Comparison of ENCODE assay signal across 8 cellular contexts in the genomic region with DNA sequence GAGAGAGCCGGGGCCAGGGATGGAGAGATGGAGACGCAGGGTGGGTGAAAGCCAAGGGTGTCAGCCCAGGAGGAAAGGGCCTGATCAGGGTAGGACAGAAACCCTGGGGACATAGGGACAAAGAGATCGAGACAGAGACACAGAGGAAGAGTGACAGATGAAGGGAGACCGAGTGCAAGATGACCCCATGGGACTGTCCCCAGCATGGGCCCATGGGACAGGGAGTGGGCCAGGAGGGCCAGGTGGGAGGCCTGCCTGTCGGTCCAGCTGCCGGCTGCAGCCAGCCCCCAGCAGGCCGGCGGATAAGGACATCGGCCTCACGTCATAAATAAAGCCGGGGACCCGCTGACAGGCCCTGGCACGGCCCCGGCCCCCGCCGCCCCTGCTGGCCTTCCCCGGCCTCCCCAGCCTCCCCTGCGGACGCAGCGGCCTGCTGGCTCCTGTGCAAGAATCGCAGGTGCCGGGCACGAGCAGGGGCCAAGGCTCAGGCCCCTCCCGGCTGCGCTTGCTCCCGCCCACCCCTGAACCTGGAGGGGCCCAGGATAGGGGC. TPM values are rescaled to one million over a fixed set of nuclear protein-coding genes. Genes with fewer than 3 reads are reported as not detected.
DNase-seq lines count a peak whose midpoint lies in the region; ATAC-seq and TF ChIP-seq lines count a peak whose summit lies in the region.

No MANE protein-coding gene starts in this region.

- no peak for DNase-seq in OCI-LY7 (ENCODE audit: low spot score)
- DNase-seq in fibroblast of lung (ENCODE audit: low read depth in 2 of 2) = no peak
- DNase-seq in retinal pigment epithelial cell (ENCODE audit: low read depth) = no peak
- DNase-seq in aorta = no peak
- DNase-seq in DMS 273 (lab: John Stamatoyannopoulos, UW; ENCODE audit: unreplicated experiment) = no peak
- DNase-seq in stimulated activated CD4-positive, alpha-beta T cell treated with anti-CD3 and anti-CD28 coated beads, Interleukin-4, amount 100 ng/mL, for 1 hour = no peak

- intact Hi-C loops in OCI-LY7 (cut with micrococcal nuclease; ENCODE audit: unreplicated experiment) = loop anchor here (1.0 to 2.0 kb wide), 2 partner anchors 78 to 252 kb away; no protein-coding TSS in a partner anchor
- intact Hi-C loops in aorta (cut with DNase I) = loop anchor here (2.0 to 10.0 kb wide), 4 partner anchors 82 to 252 kb away; a partner anchor contains a TSS

- POLR2A ChIA-PET in OCI-LY7 (lab: Charles Lee) = no interaction called here

- H2AFZ ChIP-seq in OCI-LY7 (ENCODE audit: low read length) = peak overlapping the region; percentile 25; the same call in 1 of the 2 replicates
- H2AFZ ChIP-seq in fibroblast of lung (ENCODE audit: low read length) = no peak overlapping the region

- peaks cover 17% of the 10 kb centered on the region; the same call in 1 of the 2 replicates for H3K36me3 ChIP-seq in OCI-LY7 (ENCODE audit: insufficient read depth, low read length)
- peaks cover 3% of the 10 kb centered on the region for H3K36me3 ChIP-seq in fibroblast of lung (ENCODE audit: control insufficient read depth, insufficient read depth, low read length)
- H3K36me3 ChIP-seq in aorta (ENCODE audit: control insufficient read depth in 1 of 2, insufficient read depth in 2 of 2, low read length in 1 of 2) = no peaks in the 10 kb centered on the region

- CTCF ChIA-PET in OCI-LY7 (lab: Charles Lee; ENCODE audit: unreplicated experiment) = no interaction called here

- H3K27ac ChIP-seq in OCI-LY7 (ENCODE audit: low read depth, low read length, poor library complexity, severe bottlenecking) (no peak overlapping the region), fibroblast of lung (ENCODE audit: insufficient read depth, low read length) (no peak overlapping the region), aorta (ENCODE audit: low read depth in 1 of 2, low read length in 2 of 2) (no peak overlapping the region)

- H3K4me1 ChIP-seq in OCI-LY7 (ENCODE audit: insufficient read depth, low read length, poor library complexity, severe bottlenecking) = peaks cover 27% of the 10 kb centered on the region
- H3K4me1 ChIP-seq in fibroblast of lung (ENCODE audit: control insufficient read depth, extremely low read depth, insufficient read depth, low read length) = no peaks in the 10 kb centered on the region
- H3K4me1 ChIP-seq in aorta (ENCODE audit: control insufficient read depth in 1 of 2, insufficient read depth in 2 of 2, low read length in 2 of 2) = no peaks in the 10 kb centered on the region

- H3K9me3 ChIP-seq in OCI-LY7 (ENCODE audit: low read length) (no peaks in the 10 kb centered on the region), fibroblast of lung (ENCODE audit: control insufficient read depth, insufficient read depth, low read depth, low read length) (no peaks in the 10 kb centered on the region), aorta (ENCODE audit: control insufficient read depth, low read length) (no peaks in the 10 kb centered on the region)

- 10 to 13% methylated on average over 21 to 26 of the region's 26 CpGs for WGBS in aorta, 2 donors

- no peaks in the 10 kb centered on the region for H3K9me2 ChIP-seq in OCI-LY7 (ENCODE audit: insufficient read depth, low read length)

- H3K27me3 ChIP-seq in fibroblast of lung (ENCODE audit: control insufficient read depth, insufficient read depth, low read length) (no peaks in the 10 kb centered on the region), aorta (ENCODE audit: control insufficient read depth in 1 of 2, insufficient read depth in 2 of 2, low read length in 1 of 2) (no peaks in the 10 kb centered on the region)

- ATAC-seq in aorta (ENCODE audit: low FRiP score) = no peak
- ATAC-seq in HG02678 (IDR thresholded peaks at IDR 0.05; ENCODE audit: unreplicated experiment) = no peak

- H3K79me2 ChIP-seq in OCI-LY7 (ENCODE audit: insufficient read depth, low read depth, low read length) (peaks cover 6% of the 10 kb centered on the region), fibroblast of lung (ENCODE audit: control insufficient read depth, insufficient read depth, low read length) (no peaks in the 10 kb centered on the region)

- no peak overlapping the region for H3K9ac ChIP-seq in fibroblast of lung (ENCODE audit: insufficient read depth, low read length)

- H3K4me3 ChIP-seq in GM08714 (ENCODE audit: low read length) (peak overlapping the region; percentile 2; the same call in 1 of the 2 replicates), OCI-LY7 (ENCODE audit: low read depth, low read length, poor library complexity, severe bottlenecking) (peak overlapping the region; percentile 62), fibroblast of lung (replicated peaks in 1 of 4; ENCODE audit: control extremely low read depth in 1 of 4, insufficient read depth in 1 of 4, low read depth in 3 of 4, low read length in 4 of 4) (peak overlapping the region in 3 of 4 experiments; percentile 16 to 53 (median 38)), retinal pigment epithelial cell (ENCODE audit: low read length) (peak overlapping the region; percentile 27), aorta (ENCODE audit: low read length in 2 of 2) (no peak overlapping the region)

- no peak for TF ChIP-seq CTCF in OCI-LY7 (conservative IDR thresholded peaks at IDR 0.05; ENCODE audit: low read length)
- TF ChIP-seq CTCF in fibroblast of lung (conservative IDR thresholded peaks at IDR 0.05 in 1 of 2, IDR thresholded peaks at IDR 0.05 in 1 of 2; ENCODE audit: low read depth in 1 of 2, low read length in 2 of 2) = no peak
- TF ChIP-seq CTCF in retinal pigment epithelial cell (conservative IDR thresholded peaks at IDR 0.05; ENCODE audit: low read depth, low read length) = no peak

- peak overlapping the region; percentile 80 for H3K4me2 ChIP-seq in OCI-LY7 (ENCODE audit: low read length)
- H3K4me2 ChIP-seq in fibroblast of lung (ENCODE audit: extremely low read depth, insufficient read depth, low read length) = peak overlapping the region; percentile 85

- no TSS peak for BruUV-seq in OCI-LY7 (replicated peaks; lab: Mats Ljungman, UMichigan)

- no peaks in the 10 kb centered on the region for H4K20me1 ChIP-seq in OCI-LY7 (ENCODE audit: insufficient read depth, low read length)
- H4K20me1 ChIP-seq in fibroblast of lung (ENCODE audit: control insufficient read depth, extremely low read depth, insufficient read depth, low read length) = no peaks in the 10 kb centered on the region

RNA-seq across cellular contexts. Expression of a gene that starts 6.3 kb away (rescaled TPM):
- total RNA-seq in OCI-LY7 (2014; rRNA removed; shearing (Covaris generic)) = 122 and 126 TPM in 2 replicates
- total RNA-seq in OCI-LY7 (2022) = 84.6 and 88.8 TPM in 2 replicates
- total RNA-seq in fibroblast of lung = 37.0 and 37.5 TPM in 2 replicates
- 16.2 and 21.2 TPM in 2 replicates for polyA plus RNA-seq in fibroblast of lung
- 40.1 and 63.2 TPM in 2 replicates for polyA plus RNA-seq in fibroblast of lung (2012)
- polyA minus RNA-seq in fibroblast of lung (ENCODE audit: low replicate concordance) = 3.3 and 3.9 TPM in 2 replicates
- 10 to 100 TPM; 33.3 to 67.1 TPM for total RNA-seq in aorta
- polyA plus RNA-seq in aorta = 100 to 1,000 TPM in 1 of 2 donors, 10 to 100 TPM in 1; 22.9 to 192 TPM

RNA-seq across cellular contexts. Expression of a gene that starts 11.7 kb away (rescaled TPM):
- total RNA-seq in OCI-LY7 (2014; rRNA removed; shearing (Covaris generic)) = 0.82 TPM in 1 of 2 replicates, not detected in the other
- total RNA-seq in OCI-LY7 (2022) = 1.3 and 1.5 TPM in 2 replicates
- 2.3 and 2.5 TPM in 2 replicates for total RNA-seq in fibroblast of lung
- 2.2 and 2.8 TPM in 2 replicates for polyA plus RNA-seq in fibroblast of lung
- 2.8 and 7.8 TPM in 2 replicates for polyA plus RNA-seq in fibroblast of lung (2012)
- polyA minus RNA-seq in fibroblast of lung (ENCODE audit: low replicate concordance) = 0.24 and 0.63 TPM in 2 replicates
- total RNA-seq in aorta = 10 to 100 TPM; 34.3 to 92.5 TPM
- polyA plus RNA-seq in aorta = 1,000 to 10,000 TPM in 1 of 2 donors, 100 to 1,000 TPM in 1; 317 to 1,029 TPM

RNA-seq across cellular contexts. Expression of a gene that starts 17.8 kb away (rescaled TPM):
- 0.33 and 1.0 TPM in 2 replicates for total RNA-seq in OCI-LY7 (2014; rRNA removed; shearing (Covaris generic))
- 0.84 and 0.89 TPM in 2 replicates for total RNA-seq in OCI-LY7 (2022)
- total RNA-seq in fibroblast of lung = 0.33 and 0.51 TPM in 2 replicates
- 0.14 and 0.23 TPM in 2 replicates for polyA plus RNA-seq in fibroblast of lung
- polyA plus RNA-seq in fibroblast of lung (2012) = 0.66 and 0.86 TPM in 2 replicates
- not detected in 2 replicates for polyA minus RNA-seq in fibroblast of lung (ENCODE audit: low replicate concordance)
- total RNA-seq in aorta = 1 to 10 TPM in 1 of 2 donors, under 1 TPM in 1; 0.97 to 8.9 TPM
- polyA plus RNA-seq in aorta = 1 to 10 TPM; 3.0 to 8.5 TPM

RNA-seq across cellular contexts. Expression of a gene that starts 23.2 kb away (rescaled TPM):
- 1,188 and 1,580 TPM in 2 replicates for total RNA-seq in OCI-LY7 (2014; rRNA removed; shearing (Covaris generic))
- total RNA-seq in OCI-LY7 (2022) (1,496 and 1,653 TPM in 2 replicates), fibroblast of lung (917 and 1,142 TPM in 2 replicates), aorta (100 to 1,000 TPM; 750 to 787 TPM)
- polyA plus RNA-seq in fibroblast of lung (1,018 and 1,460 TPM in 2 replicates), aorta (1,000 to 10,000 TPM; 1,225 to 1,252 TPM)
- polyA plus RNA-seq in fibroblast of lung (2012) = 1,726 and 2,094 TPM in 2 replicates
- polyA minus RNA-seq in fibroblast of lung (ENCODE audit: low replicate concordance) = 3,202 and 3,482 TPM in 2 replicates

RNA-seq across cellular contexts. Expression of a gene that starts 37.2 kb away (rescaled TPM):
- 96.0 and 99.8 TPM in 2 replicates for total RNA-seq in OCI-LY7 (2014; rRNA removed; shearing (Covaris generic))
- total RNA-seq in OCI-LY7 (2022) (96.7 and 101 TPM in 2 replicates), fibroblast of lung (63.3 and 65.0 TPM in 2 replicates), aorta (10 to 100 TPM; 85.4 to 92.4 TPM)
- polyA plus RNA-seq in fibroblast of lung (108 and 167 TPM in 2 replicates), aorta (100 to 1,000 TPM in 1 of 2 donors, 10 to 100 TPM in 1; 85.6 to 128 TPM)
- polyA plus RNA-seq in fibroblast of lung (2012) = 107 and 136 TPM in 2 replicates
- 94.9 and 186 TPM in 2 replicates for polyA minus RNA-seq in fibroblast of lung (ENCODE audit: low replicate concordance)

Comparison
In these comparisons a context has a peak if more than half of its experiments do, and no peak if none do; other contexts are left out.
1. H3K4me3 ChIP-seq: peak in GM08714 (single experiment), OCI-LY7 (single experiment), fibroblast of lung (3 of 4) and retinal pigment epithelial cell (single experiment); none in aorta (0 of 2).
2. RNA of a gene that starts 11.7 kb away (total RNA-seq): 34.3 to 92.5 TPM in aorta; 2.3 to 2.5 TPM in fibroblast of lung and 0.82 to 1.5 TPM in OCI-LY7; every median in the first group is over 10 times any median in the second.